Comparison of ENCODE assay signal across 20 cellular contexts in the genomic region with DNA sequence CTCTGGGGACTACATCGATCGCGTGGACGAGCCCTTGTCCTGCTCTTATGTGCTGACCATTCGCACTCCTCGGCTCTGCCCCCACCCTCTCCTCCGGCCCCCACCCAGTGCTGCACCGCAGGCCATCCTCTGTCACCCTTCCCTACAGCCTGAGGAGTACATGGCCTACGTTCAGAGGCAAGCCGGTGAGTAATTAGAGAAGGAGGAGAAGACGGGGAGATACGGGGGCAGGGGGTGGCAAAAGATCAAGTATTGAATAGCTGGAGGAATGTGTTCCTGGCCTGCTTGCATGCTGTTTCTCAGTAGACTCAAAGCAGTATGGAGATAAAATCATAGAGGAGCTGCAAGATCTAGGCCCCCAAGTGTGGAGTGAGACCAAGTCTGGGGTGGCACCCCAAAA.
"Had no signal": no experiment of that assay in that cellular context is flagged by ENCODE, and none has a peak within 500 bp of the region (broad histone marks: within the 10 kb centered on the region; RNA-seq: fewer than 3 reads in every experiment).

No MANE protein-coding gene starts in this region.

- H3K27ac ChIP-seq: colonic mucosa, prostate gland, spleen, transverse colon, vagina had no signal

- ATAC-seq: activated CD4-positive, CD25-positive, alpha-beta regulatory T cell treated with anti-CD3 and anti-CD28 coated beads, Interleukin-2, amount 50 U/mL, for 24 hours; activated CD8-positive, alpha-beta T cell treated with anti-CD3 and anti-CD28 coated beads, Interleukin-2, amount 10 ng/mL, durations not matched to agents 7 days and 5 days; left lobe of liver; natural killer cell had no signal

- DNase-seq: activated CD4-positive, alpha-beta T cell treated with anti-CD3 and anti-CD28 coated beads, Interleukin-2, amount 50 U/mL, for 1 hour; activated CD8-positive, alpha-beta T cell treated with anti-CD3 and anti-CD28 coated beads, Interleukin-2, amount 10 ng/mL, durations not matched to agents 7 days and 5 days; activated effector memory CD4-positive, alpha-beta T cell treated with Interleukin-2 at 50 U/mL for 16 hours; activated naive CD4-positive, alpha-beta T cell treated with anti-CD3 and anti-CD28 coated beads for 36 hours; activated T-cell treated with anti-CD3 and anti-CD28 coated beads, Interleukin-2, amount 50 U/mL, for 1 hour; amygdala; colonic mucosa; kidney; natural killer cell; spleen; stimulated activated CD4-positive, alpha-beta T cell treated with anti-CD3 and anti-CD28 coated beads, Interleukin-4, amount 100 ng/mL, for 4 hours; SW 1271; transverse colon had no signal

- H3K4me3 ChIP-seq: colonic mucosa, lung, prostate gland, spleen, transverse colon, vagina had no signal

- H3K27me3 ChIP-seq: colonic mucosa, spleen, transverse colon, vagina had no signal

- H3K4me1 Mint-ChIP-seq: mesothelial cell of epicardium, natural killer cell had no signal

- H3K4me1 ChIP-seq: colonic mucosa, prostate gland, transverse colon, vagina had no signal

- H3K9me3 Mint-ChIP-seq: activated naive CD4-positive, alpha-beta T cell treated with anti-CD3 and anti-CD28 coated beads for 36 hours; natural killer cell had no signal

- H3K4me3 Mint-ChIP-seq: activated CD8-positive, alpha-beta T cell treated with anti-CD3 and anti-CD28 coated beads, Interleukin-2, amount 10 ng/mL, durations not matched to agents 7 days and 5 days; activated naive CD4-positive, alpha-beta T cell treated with anti-CD3 and anti-CD28 coated beads for 36 hours; mesothelial cell of epicardium; natural killer cell had no signal

- FAIRE-seq: bronchial epithelial cell, kidney had no signal

- H3K9me3 ChIP-seq: colonic mucosa, prostate gland, spleen, transverse colon, vagina had no signal

- H3K27ac Mint-ChIP-seq: activated CD8-positive, alpha-beta T cell treated with anti-CD3 and anti-CD28 coated beads, Interleukin-2, amount 10 ng/mL, durations not matched to agents 7 days and 5 days; activated naive CD4-positive, alpha-beta T cell treated with anti-CD3 and anti-CD28 coated beads for 36 hours; mesothelial cell of epicardium; natural killer cell had no signal
